Comparison of ENCODE assay signal across 25 cellular contexts in genomic region chr5:6371079-6371810, GRCh38.
"Had no signal": no experiment of that assay in that cellular context is flagged by ENCODE, and none has a peak within 500 bp of the region (broad histone marks: within the 10 kb centered on the region; RNA-seq: fewer than 3 reads in every experiment).

No MANE protein-coding gene starts in this region.

- DNase-seq: activated CD4-positive, alpha-beta memory T cell treated with anti-CD3 and anti-CD28 coated beads for 36 hours; activated CD4-positive, alpha-beta T cell treated with anti-CD3 and anti-CD28 coated beads for 36 hours; activated effector memory CD4-positive, alpha-beta T cell treated with Interleukin-2 at 50 U/mL for 16 hours; activated naive CD4-positive, alpha-beta T cell treated with anti-CD3 and anti-CD28 coated beads, Interleukin-2, amount 10 ng/mL, durations not matched to agents 7 days and 5 days; activated naive CD8-positive, alpha-beta T cell treated with anti-CD3 and anti-CD28 coated beads, Interleukin-2, amount 50 U/mL, for 24 hours; activated T-cell treated with anti-CD3 and anti-CD28 coated beads, Interleukin-2, amount 50 U/mL, for 4 hours; caudate nucleus; effector CD4-positive, alpha-beta T cell; foreskin fibroblast; left cardiac atrium; mesenchymal stem cell; sigmoid colon; stimulated activated CD4-positive, alpha-beta T cell treated with anti-CD3 and anti-CD28 coated beads, Interleukin-4, amount 100 ng/mL, for 4 hours; stimulated activated naive B cell treated with anti-CD40 and anti-IgM and Interleukin-4, amounts not matched to agents 10 μg/mL and 1 μg/mL and 100 μg/mL, for 72 hours; SW 1271 had no signal

- H3K9me3 ChIP-seq: pancreas, sigmoid colon, tibial nerve, vagina had no signal

- H3K27ac ChIP-seq: hepatocyte, pancreas, sigmoid colon, tibial nerve, vagina had no signal

- H3K27me3 ChIP-seq: hepatocyte, pancreas, sigmoid colon, tibial nerve, vagina had no signal

- H2AFZ ChIP-seq: hepatocyte had no signal

- H3K4me1 ChIP-seq: pancreas, sigmoid colon had no signal

- ATAC-seq: activated CD4-positive, alpha-beta T cell treated with anti-CD3 and anti-CD28 coated beads for 36 hours; activated naive CD8-positive, alpha-beta T cell treated with anti-CD3 and anti-CD28 coated beads, Interleukin-2, amount 50 U/mL, for 24 hours; activated T-cell treated with anti-CD3 and anti-CD28 coated beads, Interleukin-2, amount 50 U/mL, for 4 hours; left cardiac atrium; pancreas; stimulated activated naive B cell treated with anti-CD40 and anti-IgM and Interleukin-4, amounts not matched to agents 10 μg/mL and 1 μg/mL and 100 μg/mL, for 72 hours had no signal

- H3K4me2 ChIP-seq: hepatocyte had no signal

- FAIRE-seq: colon, pancreas, TTC549 had no signal

- H3K27ac Mint-ChIP-seq: activated CD4-positive, alpha-beta memory T cell treated with anti-CD3 and anti-CD28 coated beads for 36 hours; activated CD4-positive, alpha-beta T cell treated with anti-CD3 and anti-CD28 coated beads for 36 hours; activated naive CD4-positive, alpha-beta T cell treated with anti-CD3 and anti-CD28 coated beads, Interleukin-2, amount 10 ng/mL, durations not matched to agents 7 days and 5 days; activated naive CD8-positive, alpha-beta T cell treated with anti-CD3 and anti-CD28 coated beads, Interleukin-2, amount 50 U/mL, for 24 hours; stimulated activated naive B cell treated with anti-CD40 and anti-IgM and Interleukin-4, amounts not matched to agents 10 μg/mL and 1 μg/mL and 100 μg/mL, for 72 hours; T-helper 2 cell treated with Interferon-gamma antibody and Interleukin-4, amounts not matched to agents 5 μg/mL and 100 μg/mL, for 36 hours; WTC11 had no signal

- H3K4me3 ChIP-seq: hepatocyte, pancreas, sigmoid colon, tibial nerve, vagina had no signal

- H3K4me1 Mint-ChIP-seq: WTC11 had no signal

- H3K27me3 Mint-ChIP-seq: activated CD4-positive, alpha-beta memory T cell treated with anti-CD3 and anti-CD28 coated beads for 36 hours; activated CD4-positive, alpha-beta T cell treated with anti-CD3 and anti-CD28 coated beads for 36 hours; activated naive CD4-positive, alpha-beta T cell treated with anti-CD3 and anti-CD28 coated beads, Interleukin-2, amount 10 ng/mL, durations not matched to agents 7 days and 5 days; activated naive CD8-positive, alpha-beta T cell treated with anti-CD3 and anti-CD28 coated beads, Interleukin-2, amount 50 U/mL, for 24 hours; naive thymus-derived CD4-positive, alpha-beta T cell; stimulated activated naive B cell treated with anti-CD40 and anti-IgM and Interleukin-4, amounts not matched to agents 10 μg/mL and 1 μg/mL and 100 μg/mL, for 72 hours had no signal

- H3K4me3 Mint-ChIP-seq: activated CD4-positive, alpha-beta memory T cell treated with anti-CD3 and anti-CD28 coated beads for 36 hours; activated CD4-positive, alpha-beta T cell treated with anti-CD3 and anti-CD28 coated beads for 36 hours; activated naive CD4-positive, alpha-beta T cell treated with anti-CD3 and anti-CD28 coated beads, Interleukin-2, amount 10 ng/mL, durations not matched to agents 7 days and 5 days; activated naive CD8-positive, alpha-beta T cell treated with anti-CD3 and anti-CD28 coated beads, Interleukin-2, amount 50 U/mL, for 24 hours; activated T-cell treated with anti-CD3 and anti-CD28 coated beads, Interleukin-2, amount 50 U/mL, for 4 hours; brain; naive thymus-derived CD4-positive, alpha-beta T cell; stimulated activated naive B cell treated with anti-CD40 and anti-IgM and Interleukin-4, amounts not matched to agents 10 μg/mL and 1 μg/mL and 100 μg/mL, for 72 hours; T-helper 2 cell treated with Interferon-gamma antibody and Interleukin-4, amounts not matched to agents 5 μg/mL and 100 μg/mL, for 36 hours; WTC11 had no signal
